ENCODE assay signal across 8 cellular contexts in genomic region chr17:43125133-43125966, GRCh38. TPM values are rescaled to one million over a fixed set of nuclear protein-coding genes. Genes with fewer than 3 reads are reported as not detected.
A peak's percentile ranks its signal among the peaks of the same experiment; 100 is the strongest.
DNase-seq lines count a peak whose midpoint lies in the region; ATAC-seq and TF ChIP-seq lines count a peak whose summit lies in the region.

BRCA1 (minus strand) TSS chr17:43125364; CDS start chr17:43124096, 1,268 bp downstream.

- H3K4me1 ChIP-seq in IMR-90 (ENCODE audit: control insufficient read depth, insufficient read depth, low read length) (peaks cover 6% of the 10 kb centered on the region; the same call in 1 of the 2 replicates), mucosa of descending colon (ENCODE audit: low read depth) (peaks cover 15% of the 10 kb centered on the region)

- dilution Hi-C loops in IMR-90 (cut with HindIII; ENCODE audit: low sequenced_read_pairs, unreplicated experiment) = no loop called here

- peak within 1 kb of the TSS; percentile 83 for H2AK9ac ChIP-seq in IMR-90 (replicated peaks; ENCODE audit: low read depth, low read length, poor library complexity)

- intact Hi-C loops in IMR-90 (cut with micrococcal nuclease) = loop anchor here (5.0 kb wide), 1 partner anchor 47 kb away; the partner anchor contains the start of gene NBR1
- intact Hi-C loops in mucosa of descending colon (cut with DNase I, micrococcal nuclease) = no loop called here

- TF ChIP-seq CTCF in IMR-90 (conservative IDR thresholded peaks at IDR 0.05; ENCODE audit: low read depth, low read length) = no peak
- TF ChIP-seq CTCF in mucosa of descending colon (IDR thresholded peaks at IDR 0.05) = no peak

- H3K14ac ChIP-seq in IMR-90 (replicated peaks; ENCODE audit: low read depth, low read length) = peak within 1 kb of the TSS; percentile 93

- H3K4me3 ChIP-seq in IMR-90 (ENCODE audit: insufficient read depth, low read depth, low read length) (peak within 1 kb of the TSS; percentile 73), mucosa of descending colon (peak within 1 kb of the TSS; percentile 24)

- H3K27ac ChIP-seq in IMR-90 (ENCODE audit: insufficient read depth, low read length) = peak within 1 kb of the TSS; percentile 38
- H3K27ac ChIP-seq in epithelial cell of prostate = peak within 1 kb of the TSS; percentile 90

- WGBS in IMR-90 (ENCODE audit: extremely low coverage in 2 of 2, insufficient read length in 1 of 2), 2 experiments = 0% methylated on average over 9 of the region's 38 CpGs; no CpG with 5 or more reads in 1 of the 2 experiments

- peak within 1 kb of the TSS; percentile 45; the same call in 1 of the 2 replicates for H2BK120ac ChIP-seq in IMR-90 (ENCODE audit: low read depth, low read length)

- POLR2A ChIA-PET in IMR-90 (lab: Charles Lee; ENCODE audit: unreplicated experiment) = no interaction called here

- H3K79me1 ChIP-seq in IMR-90 (ENCODE audit: low read depth in 1 of 2, low read length in 2 of 2) = peaks cover 21 to 48% of the 10 kb centered on the region in 2 experiments

- no peaks in the 10 kb centered on the region for H4K20me1 ChIP-seq in IMR-90 (ENCODE audit: insufficient read depth, low read length)

- H2BK5ac ChIP-seq in IMR-90 (ENCODE audit: low read depth, low read length, poor library complexity, severe bottlenecking) = peak within 1 kb of the TSS; percentile 66

- H3K4me2 ChIP-seq in IMR-90 (ENCODE audit: low read depth, low read length) = peak within 1 kb of the TSS; percentile 98

- no peak for TF ChIP-seq RAD21 in IMR-90 (IDR thresholded peaks at IDR 0.05; ENCODE audit: low read length)

- H3K4ac ChIP-seq in IMR-90 (ENCODE audit: low read depth, low read length) = peak within 1 kb of the TSS; percentile 93

- CTCF ChIA-PET in IMR-90 (lab: Yijun Ruan, JAX) = interaction anchor here (0.7 kb wide), 1 partner anchor 101 kb away, joined by 3 read pairs; no protein-coding TSS in a partner anchor

- H4K5ac ChIP-seq in IMR-90 (ENCODE audit: low read depth, low read length) = peak within 1 kb of the TSS; percentile 91

- H2AFZ ChIP-seq in IMR-90 (replicated peaks; ENCODE audit: low read length, poor library complexity) = peak within 1 kb of the TSS; percentile 96

- H3K36me3 ChIP-seq in IMR-90 (ENCODE audit: control insufficient read depth, insufficient read depth, low read length) (peaks cover 3% of the 10 kb centered on the region; the same call in 1 of the 2 replicates), mucosa of descending colon (ENCODE audit: low read depth) (peaks cover 5% of the 10 kb centered on the region)

- peak within 1 kb of the TSS; percentile 76 for H3K9ac ChIP-seq in IMR-90 (ENCODE audit: low read depth, low read length)

- peak within 1 kb of the TSS; percentile 63 for H3K56ac ChIP-seq in IMR-90 (ENCODE audit: extremely low read depth, insufficient read depth, low read length)

- H2BK20ac ChIP-seq in IMR-90 (ENCODE audit: low read depth, low read length) = no peak within 1 kb of the TSS

- ATAC-seq in GM21528 (IDR thresholded peaks at IDR 0.05; ENCODE audit: low FRiP score, unreplicated experiment) (peak; percentile 84), IMR-90 (ENCODE audit: low read depth) (peak; percentile 99), mucosa of descending colon (peak; percentile 99)

- H2AK5ac ChIP-seq in IMR-90 (ENCODE audit: low read depth, low read length) = peak within 1 kb of the TSS; percentile 49

- H3K9me3 ChIP-seq in IMR-90 (ENCODE audit: control insufficient read depth, insufficient read depth, low read length) = no peaks in the 10 kb centered on the region
- no peaks in the 10 kb centered on the region for H3K9me3 ChIP-seq in mucosa of descending colon

- no peak within 1 kb of the TSS for H2BK15ac ChIP-seq in IMR-90 (ENCODE audit: low read depth, low read length)

- peak within 1 kb of the TSS; percentile 76; the same call in 1 of the 2 replicates for H3K23ac ChIP-seq in IMR-90 (ENCODE audit: low read depth, low read length)

- TSS peak; percentile 69 for BruUV-seq in IMR-90 (replicated peaks; lab: Mats Ljungman, UMichigan)

- no peaks in the 10 kb centered on the region for H3K27me3 ChIP-seq in IMR-90 (ENCODE audit: control insufficient read depth, insufficient read depth, low read length)

- peak within 1 kb of the TSS; percentile 34 for H4K91ac ChIP-seq in IMR-90 (ENCODE audit: insufficient read depth, low read depth, low read length)

- peak within 1 kb of the TSS; percentile 77 to 99 for H4K8ac ChIP-seq in IMR-90 (ENCODE audit: low read depth in 2 of 2, low read length in 2 of 2)

- peak; percentile 73 for TF ChIP-seq POLR2A in IMR-90 (IDR thresholded peaks at IDR 0.05; ENCODE audit: low read depth, low read length)

- in situ Hi-C loops in IMR-90 (cut with MboI; ENCODE audit: low sequenced_read_pairs) = no loop called here

- DNase-seq in DMS 273 (lab: John Stamatoyannopoulos, UW; ENCODE audit: unreplicated experiment) = peak; percentile 100
- DNase-seq in IMR-90 = peak; percentile 99
- peak; percentile 100 for DNase-seq in OCI-M1 (lab: John Stamatoyannopoulos, UW)
- DNase-seq in activated T-cell treated with anti-CD3 and anti-CD28 coated beads for 24 hours (ENCODE audit: low read depth) = peak; percentile 90
- peak; percentile 97 for DNase-seq in epithelial cell of prostate (ENCODE audit: low read depth, low spot score)
- DNase-seq in mucosa of descending colon = peak; percentile 90 to 98 (median 93)
- DNase-seq in stimulated activated CD8-positive, alpha-beta memory T cell treated with anti-CD3 and anti-CD28 coated beads, Interleukin-4, amount 100 ng/mL, for 24 hours (ENCODE audit: low read depth) = peak; percentile 90

- no peak within 1 kb of the TSS for H3K18ac ChIP-seq in IMR-90 (ENCODE audit: low read depth, low read length)

- H3K9me1 ChIP-seq in IMR-90 (ENCODE audit: insufficient read depth, low read length) = peaks cover 7% of the 10 kb centered on the region; the same call in 1 of the 2 replicates

TF ChIP-seq in IMR-90, 13 proteins besides CTCF, POLR2A, EP300 and RAD21:
- no peak for TF ChIP-seq NFE2L2 (IDR thresholded peaks at IDR 0.05; ENCODE audit: low read depth, low read length)
- TF ChIP-seq MXI1 (IDR thresholded peaks at IDR 0.05; ENCODE audit: borderline replicate concordance, low read depth, low read length) = peak; percentile 100
- TF ChIP-seq SMC3 (IDR thresholded peaks at IDR 0.05; ENCODE audit: low read depth, low read length) = no peak
- TF ChIP-seq BHLHE40 (IDR thresholded peaks at IDR 0.05; ENCODE audit: low read depth, low read length) = no peak
- TF ChIP-seq FOS (IDR thresholded peaks at IDR 0.05; ENCODE audit: low read depth, low read length) = 0 out of 2 replicates have a peak, but pooled peaks have one; percentile 18
- TF ChIP-seq MAZ (IDR thresholded peaks at IDR 0.05; ENCODE audit: borderline replicate concordance, low read depth, low read length) = peak; percentile 75
- peak; percentile 94 for TF ChIP-seq CEBPB (IDR thresholded peaks at IDR 0.05; ENCODE audit: low read depth, low read length)
- no peak for TF ChIP-seq ELK1 (IDR thresholded peaks at IDR 0.05; ENCODE audit: borderline replicate concordance, low read depth, low read length)
- TF ChIP-seq RCOR1 (IDR thresholded peaks at IDR 0.05; ENCODE audit: insufficient replicate concordance, low read length) = no peak
TF ChIP-seq in IMR-90: peak in this region for 4.

RNA-seq across cellular contexts. Expression of gene BRCA1, which starts in this region (rescaled TPM):
- total RNA-seq in IMR-90 (2012; rRNA removed) = 17.7 and 20.0 TPM in 2 replicates
- polyA plus RNA-seq in IMR-90 (2012; rRNA removed) = 8.3 and 9.5 TPM in 2 replicates
- 3.0 and 6.3 TPM in 2 replicates for polyA plus RNA-seq in IMR-90 (2012; cell fraction: cytosol; rRNA removed)
- polyA plus RNA-seq in IMR-90 (2012; cell fraction: nucleus; rRNA removed; ENCODE audit: low replicate concordance) = 4.9 and 7.4 TPM in 2 replicates
- 10 to 100 TPM in 2 of 3 donors, 1 to 10 TPM in 1; 8.8 to 17.4 (median 10.3) TPM for total RNA-seq in mucosa of descending colon

Comparison
In these comparisons a context has a peak if more than half of its experiments do, and no peak if none do; other contexts are left out.
1. Peak in every context shown above with its lines: DNase-seq, ATAC-seq, H3K4me3 ChIP-seq and H3K27ac ChIP-seq.